In genomic region chr5:147412561-147412960, GRCh38 we compare ENCODE assay signal across 22 cellular contexts.
DNase-seq lines count a peak whose midpoint lies in the region; ATAC-seq and TF ChIP-seq lines count a peak whose summit lies in the region.
"Had no signal": no experiment of that assay in that cellular context is flagged by ENCODE, and none has a peak within 500 bp of the region (broad histone marks: within the 10 kb centered on the region; RNA-seq: fewer than 3 reads in every experiment).

No MANE protein-coding gene starts in this region.

- H3K9me3 Mint-ChIP-seq in GM23338: no peaks in the 10 kb centered on the region; the same call in 2 of the 3 replicates
- H3K9me3 Mint-ChIP-seq in chondrocyte (ENCODE audit: low read depth): no peaks in the 10 kb centered on the region
- no peaks in the 10 kb centered on the region for H3K9me3 Mint-ChIP-seq in nephron
- no peaks in the 10 kb centered on the region for H3K9me3 Mint-ChIP-seq in activated CD4-positive, alpha-beta T cell treated with anti-CD3 and anti-CD28 coated beads, Interleukin-2, amount 10 ng/mL, durations not matched to agents 7 days and 5 days
- H3K9me3 Mint-ChIP-seq: CD4-positive, CD25-positive, alpha-beta regulatory T cell had no signal

- no peaks in the 10 kb centered on the region for H3K9me3 ChIP-seq in stomach
- H3K9me3 ChIP-seq: BE2C, MG63 had no signal

- H3K4me3 ChIP-seq in GM23338 (no peak overlapping the region), stomach (no peak overlapping the region)
- H3K4me3 ChIP-seq: GM23248, MG63 had no signal

- peaks cover 95% of the 10 kb centered on the region for H3K36me3 Mint-ChIP-seq in GM23338 (ENCODE audit: low read depth)
- H3K36me3 Mint-ChIP-seq in chondrocyte (ENCODE audit: low read depth): peaks cover 16% of the 10 kb centered on the region
- H3K36me3 Mint-ChIP-seq in nephron (ENCODE audit: low read depth): peaks cover 14% of the 10 kb centered on the region
- no peaks in the 10 kb centered on the region for H3K36me3 Mint-ChIP-seq in activated CD4-positive, alpha-beta T cell treated with anti-CD3 and anti-CD28 coated beads, Interleukin-2, amount 10 ng/mL, durations not matched to agents 7 days and 5 days (ENCODE audit: low read depth)
- H3K36me3 Mint-ChIP-seq: CD4-positive, CD25-positive, alpha-beta regulatory T cell had no signal

- 87 to 98% (median 95%) methylated on average over 2 of the region's 2 CpGs for WGBS in stomach, 5 donors

- H3K79me2 ChIP-seq in GM23338 (replicated peaks; ENCODE audit: insufficient read depth): peaks cover 26% of the 10 kb centered on the region

- H2AFZ ChIP-seq in GM23338: no peak overlapping the region
- H2AFZ ChIP-seq: GM23248 had no signal

- peaks cover 50% of the 10 kb centered on the region for H4K20me1 ChIP-seq in GM23338 (replicated peaks; ENCODE audit: insufficient read depth)

- peaks cover 2% of the 10 kb centered on the region for H3K27me3 Mint-ChIP-seq in GM23338 (ENCODE audit: insufficient read depth, low read depth, poor library complexity)
- no peaks in the 10 kb centered on the region for H3K27me3 Mint-ChIP-seq in chondrocyte (ENCODE audit: low read depth)
- peaks cover 4% of the 10 kb centered on the region for H3K27me3 Mint-ChIP-seq in nephron (ENCODE audit: low read depth)
- no peaks in the 10 kb centered on the region for H3K27me3 Mint-ChIP-seq in activated CD4-positive, alpha-beta T cell treated with anti-CD3 and anti-CD28 coated beads, Interleukin-2, amount 10 ng/mL, durations not matched to agents 7 days and 5 days
- H3K27me3 Mint-ChIP-seq: CD4-positive, CD25-positive, alpha-beta regulatory T cell had no signal

- H3K27me3 ChIP-seq in GM23338 (ENCODE audit: insufficient read depth): no peaks in the 10 kb centered on the region
- no peaks in the 10 kb centered on the region for H3K27me3 ChIP-seq in stomach
- H3K27me3 ChIP-seq: BE2C, MG63 had no signal

- H3F3A ChIP-seq in GM23338 (replicated peaks; ENCODE audit: low read depth): peaks cover 13% of the 10 kb centered on the region; the same call in 1 of the 2 replicates

- intact Hi-C loops in stomach (cut with DNase I; ENCODE audit: low total_unique reads): no loop called here

- H3K9me2 ChIP-seq in GM23338 (ENCODE audit: insufficient read depth): no peaks in the 10 kb centered on the region

- H3K27ac Mint-ChIP-seq in GM23338 (no peak overlapping the region), chondrocyte (ENCODE audit: unreplicated experiment) (peak overlapping the region; percentile 9), nephron (peak overlapping the region in 2 of 3 experiments; percentile 5 to 89)
- no peak overlapping the region for H3K27ac Mint-ChIP-seq in activated CD4-positive, alpha-beta T cell treated with anti-CD3 and anti-CD28 coated beads, Interleukin-2, amount 10 ng/mL, durations not matched to agents 7 days and 5 days
- H3K27ac Mint-ChIP-seq: CD4-positive, CD25-positive, alpha-beta regulatory T cell had no signal

- H3K27ac ChIP-seq in GM23338 (ENCODE audit: low read depth) (peak overlapping the region; percentile 3; the same call in 1 of the 2 replicates), stomach (peak overlapping the region in 3 of 5 donors; percentile 64 to 90 (median 70))
- H3K27ac ChIP-seq: GM23248 had no signal

- H3K4me3 Mint-ChIP-seq in GM23338: no peak overlapping the region
- no peak overlapping the region for H3K4me3 Mint-ChIP-seq in chondrocyte (ENCODE audit: unreplicated experiment)
- no peak overlapping the region for H3K4me3 Mint-ChIP-seq in nephron
- H3K4me3 Mint-ChIP-seq in activated CD4-positive, alpha-beta T cell treated with anti-CD3 and anti-CD28 coated beads, Interleukin-2, amount 10 ng/mL, durations not matched to agents 7 days and 5 days: no peak overlapping the region
- H3K4me3 Mint-ChIP-seq: CD4-positive, CD25-positive, alpha-beta regulatory T cell had no signal

- POLR2A ChIA-PET in activated CD4-positive, alpha-beta T cell treated with anti-CD3 and anti-CD28 coated beads, Interleukin-2, amount 10 ng/mL, durations not matched to agents 7 days and 5 days (lab: Charles Lee): no interaction called here

- ATAC-seq in GM23338: no peak
- ATAC-seq: HCT116 had no signal

- DNase-seq in GM23338 (ENCODE audit: low spot score) (no peak), chondrocyte (ENCODE audit: low spot score) (no peak), stomach (no peak), superior temporal gyrus (ENCODE audit: extremely low spot score) (no peak), NOMO-1 treated with dmso at 0.1 percent for 144 hours (lab: John Stamatoyannopoulos, UW; ENCODE audit: unreplicated experiment) (no peak), ecto neural progenitor cell (ENCODE audit: low spot score) (no peak)
- DNase-seq in activated CD4-positive, alpha-beta T cell treated with anti-CD3 and anti-CD28 coated beads, Interleukin-2, amount 10 ng/mL, durations not matched to agents 7 days and 5 days: no peak
- DNase-seq: BE2C; CD4-positive, CD25-positive, alpha-beta regulatory T cell; COR-L47; DMS 273 treated with DMSO at 0.1 percent for 48 hours; DND-41; GM23248; Kasumi-1; MG63; NCI-H1092; NCI-H1436 treated with DMSO at 0.1 percent for 48 hours; NCI-H2029 treated with DMSO at 0.1 percent for 48 hours; NCI-H2171 treated with DMSO at 0.1 percent for 48 hours; NCI-H446 had no signal

- H3K4me1 ChIP-seq in GM23338 (ENCODE audit: insufficient read depth) (no peaks in the 10 kb centered on the region), stomach (peaks cover 8 to 30% (median 15%) of the 10 kb centered on the region in 4 donors)

- no peak for TF ChIP-seq POLR2A in stomach (IDR thresholded peaks at IDR 0.05)

- H3K4me2 ChIP-seq in GM23338: no peak overlapping the region

- TF ChIP-seq EP300 in stomach (IDR thresholded peaks at IDR 0.05): no peak

- CTCF ChIA-PET in activated CD4-positive, alpha-beta T cell treated with anti-CD3 and anti-CD28 coated beads, Interleukin-2, amount 10 ng/mL, durations not matched to agents 7 days and 5 days (lab: Charles Lee): no interaction called here

- no peaks in the 10 kb centered on the region; the same call in 2 of the 3 replicates for H3K4me1 Mint-ChIP-seq in GM23338
- peaks cover 70% of the 10 kb centered on the region for H3K4me1 Mint-ChIP-seq in chondrocyte (ENCODE audit: low read depth)
- peaks cover 46% of the 10 kb centered on the region for H3K4me1 Mint-ChIP-seq in nephron
- no peaks in the 10 kb centered on the region for H3K4me1 Mint-ChIP-seq in activated CD4-positive, alpha-beta T cell treated with anti-CD3 and anti-CD28 coated beads, Interleukin-2, amount 10 ng/mL, durations not matched to agents 7 days and 5 days
- H3K4me1 Mint-ChIP-seq: CD4-positive, CD25-positive, alpha-beta regulatory T cell had no signal

- peaks cover 94% of the 10 kb centered on the region for H3K36me3 ChIP-seq in GM23338 (ENCODE audit: insufficient read depth)
- H3K36me3 ChIP-seq in stomach: peaks cover 0 to 16% (median 2%) of the 10 kb centered on the region in 4 donors

- TF ChIP-seq CTCF in GM23338 (conservative IDR thresholded peaks at IDR 0.05; ENCODE audit: low read depth in 2 of 2): no peak
- TF ChIP-seq CTCF in chondrocyte (IDR thresholded peaks at IDR 0.05): no peak
- TF ChIP-seq CTCF in nephron (IDR thresholded peaks at IDR 0.05; ENCODE audit: unreplicated experiment in 3 of 3): no peak
- no peak for TF ChIP-seq CTCF in stomach (IDR thresholded peaks at IDR 0.05)

TF ChIP-seq in GM23338, 12 proteins besides CTCF, POLR2A, EP300 and RAD21 (continues in another document):
- TF ChIP-seq ZNF114 (CRISPR knock-in tag; IDR thresholded peaks at IDR 0.05): no peak
- TF ChIP-seq EZH2 (IDR thresholded peaks at IDR 0.05; ENCODE audit: low read depth, unreplicated experiment): no peak
- no peak for TF ChIP-seq CREB1 (CRISPR knock-in tag; IDR thresholded peaks at IDR 0.05; ENCODE audit: low read depth)

Comparison
In these comparisons a context has a peak if more than half of its experiments do, and no peak if none do; other contexts are left out.
1. H3K27ac Mint-ChIP-seq: peak in chondrocyte (single experiment) and nephron (2 of 3); none in GM23338 (single experiment) and activated CD4-positive, alpha-beta T cell treated with anti-CD3 and anti-CD28 coated beads, Interleukin-2, amount 10 ng/mL, durations not matched to agents 7 days and 5 days (single experiment).